17 cellular contexts compared by ENCODE assay signal in the genomic region with DNA sequence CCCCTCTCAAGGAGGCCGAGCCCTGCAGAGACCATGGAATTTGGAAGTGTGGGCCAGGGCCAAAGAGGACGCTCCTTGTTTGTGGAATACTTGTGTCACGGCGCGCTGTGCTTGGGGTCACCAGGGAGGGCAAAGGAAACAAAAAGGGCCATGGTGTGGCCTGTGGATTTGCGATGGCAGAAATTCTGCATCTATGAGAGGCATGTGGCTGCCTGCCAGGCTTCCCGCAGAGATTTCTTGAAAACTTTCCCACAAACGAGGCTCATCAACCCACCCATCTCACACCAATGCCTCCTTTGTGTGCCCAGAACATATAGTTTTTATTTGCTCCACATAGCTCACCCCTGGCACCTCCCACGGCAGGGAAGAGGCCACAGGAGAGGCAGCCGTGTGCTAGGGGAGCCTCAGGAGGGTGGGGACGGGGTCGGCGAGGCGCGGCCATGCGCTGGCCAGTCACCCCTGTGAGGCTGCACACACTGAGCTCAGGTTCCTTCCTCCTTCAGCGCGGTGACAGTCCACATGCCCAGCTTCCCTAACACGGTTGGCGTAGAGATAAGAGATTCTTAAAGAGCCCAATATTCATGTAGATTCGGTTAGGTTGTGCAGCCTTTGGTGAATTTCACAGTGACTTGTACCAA.
DNase-seq lines count a peak whose midpoint lies in the region; ATAC-seq and TF ChIP-seq lines count a peak whose summit lies in the region.
"Had no signal": no experiment of that assay in that cellular context is flagged by ENCODE, and none has a peak within 500 bp of the region (broad histone marks: within the 10 kb centered on the region; RNA-seq: fewer than 3 reads in every experiment).

No MANE protein-coding gene starts in this region.

- TF ChIP-seq CTCF in Panc1 (IDR thresholded peaks at IDR 0.05): no peak
- TF ChIP-seq CTCF in transverse colon (IDR thresholded peaks at IDR 0.05): no peak

- in situ Hi-C loops in Panc1 (cut with HindIII; ENCODE audit: low pct_unique_long_range_greater_than_20kb, low sequenced_read_pairs) (no loop called here), transverse colon (cut with MboI; ENCODE audit: low pct_ligation_motif_present in 1 of 4, low pct_unique_long_range_greater_than_20kb in 1 of 4, low sequenced_read_pairs in 3 of 4) (no loop called here)

- TF ChIP-seq POLR2A in transverse colon (IDR thresholded peaks at IDR 0.05): no peak

- CTCF ChIA-PET in Panc1 (lab: Charles Lee): interaction anchor here (1.1 kb wide), 1 partner anchor 32 kb away, joined by 5 read pairs; no protein-coding TSS in a partner anchor

- intact Hi-C loops in Panc1 (cut with micrococcal nuclease; ENCODE audit: unreplicated experiment) (no loop called here), transverse colon (cut with DNase I; ENCODE audit: low total_unique reads) (no loop called here)

- no TSS peak for BruUV-seq in Panc1 (replicated peaks; lab: Mats Ljungman, UMichigan)

- H3K9me3 ChIP-seq in Panc1 (ENCODE audit: control insufficient read depth, insufficient read depth, low read depth, low read length) (no peaks in the 10 kb centered on the region), transverse colon (no peaks in the 10 kb centered on the region)
- H3K9me3 ChIP-seq: right atrium auricular region had no signal

- WGBS in transverse colon (ENCODE audit: low coverage in 1 of 2), 2 donors: 80% methylated on average over 1 to 21 of the region's 21 CpGs

- H3K27ac ChIP-seq in Panc1 (ENCODE audit: low read length): no peak overlapping the region
- H3K27ac ChIP-seq in transverse colon: no peak overlapping the region
- H3K27ac ChIP-seq: right atrium auricular region had no signal

- POLR2A ChIA-PET in Panc1 (lab: Charles Lee): no interaction called here

- ATAC-seq in Panc1: peak; percentile 61
- ATAC-seq: activated naive CD8-positive, alpha-beta T cell treated with anti-CD3 and anti-CD28 coated beads, Interleukin-2, amount 50 U/mL, for 24 hours had no signal

- H3K4me3 ChIP-seq in Panc1 (ENCODE audit: low read depth in 2 of 2, low read length in 2 of 2): no peak overlapping the region
- H3K4me3 ChIP-seq in transverse colon: no peak overlapping the region
- H3K4me3 ChIP-seq: right atrium auricular region had no signal

- no peak for TF ChIP-seq EP300 in transverse colon (IDR thresholded peaks at IDR 0.05; ENCODE audit: low read depth)

- H3K4me1 ChIP-seq in Panc1 (ENCODE audit: control insufficient read depth, insufficient read depth, low read length): peaks cover 12% of the 10 kb centered on the region
- H3K4me1 ChIP-seq in transverse colon: no peaks in the 10 kb centered on the region

- H3K36me3 ChIP-seq in Panc1 (ENCODE audit: control insufficient read depth, insufficient read depth, low read length) (no peaks in the 10 kb centered on the region), transverse colon (no peaks in the 10 kb centered on the region)
- H3K36me3 ChIP-seq: right atrium auricular region had no signal

- peak; percentile 61 for DNase-seq in COLO829 (ENCODE audit: low spot score)
- no peak for DNase-seq in Panc1 (ENCODE audit: low read depth, low spot score)
- DNase-seq in epidermal melanocyte (ENCODE audit: insufficient read length, low spot score): peak; percentile 60
- peak; percentile 47 for DNase-seq in pons (ENCODE audit: low spot score)
- no peak for DNase-seq in cerebellar cortex (ENCODE audit: low spot score)
- DNase-seq in transverse colon: no peak
- DNase-seq in cerebellar nuclear complex (lab: John Stamatoyannopoulos, UW): no peak
- no peak for DNase-seq in hepatic stellate cell (ENCODE audit: low spot score)
- DNase-seq: activated CD4-positive, CD25-positive, alpha-beta regulatory T cell; activated CD8-positive, alpha-beta memory T cell treated with anti-CD3 and anti-CD28 coated beads, Interleukin-2, amount 50 U/mL, for 4 hours; activated naive CD8-positive, alpha-beta T cell treated with anti-CD3 and anti-CD28 coated beads, Interleukin-2, amount 50 U/mL, for 24 hours; GOT3; MM.1S; NCI-H2107; stimulated activated CD4-positive, alpha-beta T cell treated with anti-CD3 and anti-CD28 coated beads, Interleukin-4, amount 100 ng/mL, for 1 hour; stimulated activated naive CD4-positive, alpha-beta T cell had no signal

- no peaks in the 10 kb centered on the region for H3K27me3 ChIP-seq in Panc1 (ENCODE audit: control insufficient read depth, insufficient read depth, low read length)
- no peaks in the 10 kb centered on the region for H3K27me3 ChIP-seq in transverse colon
- H3K27me3 ChIP-seq: right atrium auricular region had no signal

Comparison
In these comparisons a context has a peak if more than half of its experiments do, and no peak if none do; other contexts are left out.
1. DNase-seq: peak in COLO829 (single experiment), epidermal melanocyte (single experiment) and pons (single experiment); none in Panc1 (single experiment), cerebellar cortex (single experiment), transverse colon (single experiment), cerebellar nuclear complex (0 of 2) and hepatic stellate cell (single experiment).